ENCODE assay signal across 8 cellular contexts in the genomic region with DNA sequence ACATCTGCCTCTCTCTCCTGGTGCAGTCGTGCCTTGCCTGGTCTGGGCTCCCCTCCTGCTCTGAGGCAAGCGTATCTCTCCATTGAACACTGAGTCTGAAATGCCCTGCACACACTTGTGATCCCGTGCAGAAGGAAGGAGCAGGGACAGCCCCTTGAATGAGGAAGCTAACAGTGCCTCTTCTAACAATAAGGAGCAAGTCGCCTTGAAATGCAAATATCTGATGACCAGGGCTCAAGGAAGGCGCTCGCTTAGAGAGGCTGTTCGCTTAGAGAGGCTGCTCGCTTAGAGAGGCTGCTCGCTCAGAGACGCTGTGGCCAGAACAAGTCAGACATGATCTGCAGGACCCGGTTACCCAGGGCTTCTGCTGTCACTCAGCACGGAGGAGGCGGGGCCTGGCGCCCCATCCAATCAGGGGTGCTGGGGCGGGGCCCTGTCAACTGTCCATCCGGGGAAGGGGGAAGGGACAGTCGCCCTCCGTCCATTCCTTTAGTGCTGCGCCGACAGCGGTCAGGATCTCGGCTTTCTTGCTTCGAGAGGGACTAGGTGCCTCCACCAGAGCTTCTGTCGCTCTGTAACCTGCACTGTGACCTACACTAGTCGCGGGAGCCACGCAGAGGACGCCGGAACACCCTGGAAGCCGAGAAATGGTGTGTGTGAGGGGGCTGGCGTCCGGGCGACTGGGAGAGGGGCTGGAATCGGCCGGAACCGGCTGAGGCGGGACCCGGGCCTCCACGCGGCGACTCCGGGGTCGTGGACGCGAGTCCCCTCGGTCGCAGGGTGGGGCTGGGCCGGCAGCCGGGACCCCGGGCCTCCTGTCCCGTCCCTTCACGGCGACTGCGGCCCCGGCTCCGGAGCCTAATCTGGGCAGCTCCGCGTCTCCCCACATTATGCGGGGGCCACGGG. TPM values are rescaled to one million over a fixed set of nuclear protein-coding genes. Genes with fewer than 3 reads are reported as not detected.
DNase-seq lines count a peak whose midpoint lies in the region; TF ChIP-seq lines count a peak whose summit lies in the region.

A gene (plus strand): TSS at position 473 of the 906 bp plus-strand sequence. CDS start 175 bp downstream, at position 648.

- H3K4me1 Mint-ChIP-seq in HFFc6 (ENCODE audit: low read depth) (peaks cover 17% of the 10 kb centered on the region), progenitor cell of endocrine pancreas (ENCODE audit: low read depth) (peaks cover 3% of the 10 kb centered on the region)

- H3K4me1 ChIP-seq in left ventricle myocardium inferior: peaks cover 38% of the 10 kb centered on the region

- H3K36me3 Mint-ChIP-seq in HFFc6 (ENCODE audit: low read depth): peaks cover 37% of the 10 kb centered on the region
- peaks cover 45% of the 10 kb centered on the region for H3K36me3 Mint-ChIP-seq in progenitor cell of endocrine pancreas (ENCODE audit: insufficient read depth)

- H3K27ac Mint-ChIP-seq in HFFc6 (peak within 1 kb of the TSS; percentile 77), progenitor cell of endocrine pancreas (peak within 1 kb of the TSS; percentile 98)

- peaks cover 4% of the 10 kb centered on the region for H3K36me3 ChIP-seq in left ventricle myocardium inferior

- H3K27me3 Mint-ChIP-seq in HFFc6 (ENCODE audit: insufficient read depth) (no peaks in the 10 kb centered on the region; the same call in 1 of the 2 replicates), progenitor cell of endocrine pancreas (no peaks in the 10 kb centered on the region)

- no peaks in the 10 kb centered on the region for H3K27me3 ChIP-seq in left ventricle myocardium inferior (ENCODE audit: low read depth)

- DNase-seq in HFFc6 (peak; percentile 87), NCI-H1048 (lab: John Stamatoyannopoulos, UW) (peak; percentile 74), T follicular helper cell (ENCODE audit: low read depth) (peak; percentile 66), amniotic epithelial cell (ENCODE audit: low read depth) (peak; percentile 90), left ventricle myocardium inferior (peak; percentile 97), progenitor cell of endocrine pancreas (ENCODE audit: low spot score, unreplicated experiment) (peak; percentile 94), ureter (ENCODE audit: low spot score) (peak; percentile 98)

- H3K4me3 ChIP-seq in GM08714 (ENCODE audit: low read length) (peak within 1 kb of the TSS; percentile 76), left ventricle myocardium inferior (peak within 1 kb of the TSS; percentile 98)

- peak within 1 kb of the TSS; percentile 97 for H3K27ac ChIP-seq in left ventricle myocardium inferior (replicated peaks)

- no peak for TF ChIP-seq CTCF in HFFc6 (IDR thresholded peaks at IDR 0.05)
- TF ChIP-seq CTCF in left ventricle myocardium inferior (IDR thresholded peaks at IDR 0.05; ENCODE audit: borderline replicate concordance): no peak
- no peak for TF ChIP-seq CTCF in progenitor cell of endocrine pancreas (IDR thresholded peaks at IDR 0.05; ENCODE audit: unreplicated experiment)

- no peaks in the 10 kb centered on the region for H3K9me3 ChIP-seq in left ventricle myocardium inferior (replicated peaks)

- intact Hi-C loops in left ventricle myocardium inferior (cut with micrococcal nuclease): no loop called here

- H3K9me3 Mint-ChIP-seq in HFFc6 (peaks cover 29% of the 10 kb centered on the region), progenitor cell of endocrine pancreas (ENCODE audit: low read depth) (peaks cover 18% of the 10 kb centered on the region)

- H3K4me3 Mint-ChIP-seq in HFFc6: peak within 1 kb of the TSS; percentile 91
- H3K4me3 Mint-ChIP-seq in progenitor cell of endocrine pancreas (ENCODE audit: low read depth): peak within 1 kb of the TSS; percentile 93

RNA-seq across cellular contexts. Expression of the gene that starts here (rescaled TPM):
- 1 to 10 TPM; 4.9 to 7.7 (median 6.6) TPM for total RNA-seq in HFFc6 (2021; fragmentation: NEBNext Ultra II Directional; extraction: Animal tissue kit (Norgen Biotek cat#: 25700))
- total RNA-seq in left ventricle myocardium inferior (3.7 TPM), progenitor cell of endocrine pancreas (21.9 and 23.2 TPM in 2 replicates), ureter (74.7 TPM)

Comparison
In these comparisons a context has a peak if more than half of its experiments do, and no peak if none do; other contexts are left out.
1. Peak in every context shown above with its lines: DNase-seq, H3K4me3 ChIP-seq and H3K27ac ChIP-seq.